1 cellular context compared by ENCODE assay signal in genomic region chr9:35812025-35812602, GRCh38.
A peak's percentile ranks its signal among the peaks of the same experiment; 100 is the strongest.
TF ChIP-seq lines count a peak whose summit lies in the region.

A gene with protein sequence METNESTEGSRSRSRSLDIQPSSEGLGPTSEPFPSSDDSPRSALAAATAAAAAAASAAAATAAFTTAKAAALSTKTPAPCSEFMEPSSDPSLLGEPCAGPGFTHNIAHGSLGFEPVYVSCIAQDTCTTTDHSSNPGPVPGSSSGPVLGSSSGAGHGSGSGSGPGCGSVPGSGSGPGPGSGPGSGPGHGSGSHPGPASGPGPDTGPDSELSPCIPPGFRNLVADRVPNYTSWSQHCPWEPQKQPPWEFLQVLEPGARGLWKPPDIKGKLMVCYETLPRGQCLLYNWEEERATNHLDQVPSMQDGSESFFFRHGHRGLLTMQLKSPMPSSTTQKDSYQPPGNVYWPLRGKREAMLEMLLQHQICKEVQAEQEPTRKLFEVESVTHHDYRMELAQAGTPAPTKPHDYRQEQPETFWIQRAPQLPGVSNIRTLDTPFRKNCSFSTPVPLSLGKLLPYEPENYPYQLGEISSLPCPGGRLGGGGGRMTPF (minus strand): TSS chr9:35812262. CDS start chr9:35812147, 115 bp downstream.

TF ChIP-seq in HEK293, 187 proteins besides CTCF, POLR2A, EP300 and RAD21 (continued from another document):
- TF ChIP-seq ZNF449 (tag by site-specific recombination; IDR thresholded peaks at IDR 0.05) (no peak), ZNF184 (tag by site-specific recombination; IDR thresholded peaks at IDR 0.05) (no peak), KLF7 (tag by site-specific recombination; IDR thresholded peaks at IDR 0.05; ENCODE audit: borderline replicate concordance) (no peak), ZBTB20 (tag by site-specific recombination; IDR thresholded peaks at IDR 0.05) (peak; percentile 52; the same call in 1 of the 2 replicates), KLF10 (tag by site-specific recombination; IDR thresholded peaks at IDR 0.05) (0 out of 2 replicates have a peak, but pooled peaks have one; percentile 22), ZNF501 (tag by site-specific recombination; IDR thresholded peaks at IDR 0.05) (no peak), PRDM1 (tag by site-specific recombination; IDR thresholded peaks at IDR 0.05) (no peak), ZNF571 (tag by site-specific recombination; IDR thresholded peaks at IDR 0.05) (no peak), ZNF549 (tag by site-specific recombination; IDR thresholded peaks at IDR 0.05) (no peak), ZBTB10 (tag by site-specific recombination; IDR thresholded peaks at IDR 0.05) (0 out of 2 replicates have a peak, but pooled peaks have one; percentile 50), ZFP41 (tag by site-specific recombination; IDR thresholded peaks at IDR 0.05; ENCODE audit: borderline replicate concordance) (no peak), GLIS1 (tag by site-specific recombination; IDR thresholded peaks at IDR 0.05) (peak; percentile 17; the same call in 1 of the 2 replicates)
- TF ChIP-seq, protein P1, sequence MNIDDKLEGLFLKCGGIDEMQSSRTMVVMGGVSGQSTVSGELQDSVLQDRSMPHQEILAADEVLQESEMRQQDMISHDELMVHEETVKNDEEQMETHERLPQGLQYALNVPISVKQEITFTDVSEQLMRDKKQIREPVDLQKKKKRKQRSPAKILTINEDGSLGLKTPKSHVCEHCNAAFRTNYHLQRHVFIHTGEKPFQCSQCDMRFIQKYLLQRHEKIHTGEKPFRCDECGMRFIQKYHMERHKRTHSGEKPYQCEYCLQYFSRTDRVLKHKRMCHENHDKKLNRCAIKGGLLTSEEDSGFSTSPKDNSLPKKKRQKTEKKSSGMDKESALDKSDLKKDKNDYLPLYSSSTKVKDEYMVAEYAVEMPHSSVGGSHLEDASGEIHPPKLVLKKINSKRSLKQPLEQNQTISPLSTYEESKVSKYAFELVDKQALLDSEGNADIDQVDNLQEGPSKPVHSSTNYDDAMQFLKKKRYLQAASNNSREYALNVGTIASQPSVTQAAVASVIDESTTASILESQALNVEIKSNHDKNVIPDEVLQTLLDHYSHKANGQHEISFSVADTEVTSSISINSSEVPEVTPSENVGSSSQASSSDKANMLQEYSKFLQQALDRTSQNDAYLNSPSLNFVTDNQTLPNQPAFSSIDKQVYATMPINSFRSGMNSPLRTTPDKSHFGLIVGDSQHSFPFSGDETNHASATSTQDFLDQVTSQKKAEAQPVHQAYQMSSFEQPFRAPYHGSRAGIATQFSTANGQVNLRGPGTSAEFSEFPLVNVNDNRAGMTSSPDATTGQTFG (tag by site-specific recombination; IDR thresholded peaks at IDR 0.05; ENCODE audit: borderline replicate concordance) = no peak
- TF ChIP-seq, protein P2, sequence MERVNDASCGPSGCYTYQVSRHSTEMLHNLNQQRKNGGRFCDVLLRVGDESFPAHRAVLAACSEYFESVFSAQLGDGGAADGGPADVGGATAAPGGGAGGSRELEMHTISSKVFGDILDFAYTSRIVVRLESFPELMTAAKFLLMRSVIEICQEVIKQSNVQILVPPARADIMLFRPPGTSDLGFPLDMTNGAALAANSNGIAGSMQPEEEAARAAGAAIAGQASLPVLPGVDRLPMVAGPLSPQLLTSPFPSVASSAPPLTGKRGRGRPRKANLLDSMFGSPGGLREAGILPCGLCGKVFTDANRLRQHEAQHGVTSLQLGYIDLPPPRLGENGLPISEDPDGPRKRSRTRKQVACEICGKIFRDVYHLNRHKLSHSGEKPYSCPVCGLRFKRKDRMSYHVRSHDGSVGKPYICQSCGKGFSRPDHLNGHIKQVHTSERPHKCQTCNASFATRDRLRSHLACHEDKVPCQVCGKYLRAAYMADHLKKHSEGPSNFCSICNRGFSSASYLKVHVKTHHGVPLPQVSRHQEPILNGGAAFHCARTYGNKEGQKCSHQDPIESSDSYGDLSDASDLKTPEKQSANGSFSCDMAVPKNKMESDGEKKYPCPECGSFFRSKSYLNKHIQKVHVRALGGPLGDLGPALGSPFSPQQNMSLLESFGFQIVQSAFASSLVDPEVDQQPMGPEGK (tag by site-specific recombination; IDR thresholded peaks at IDR 0.05) = no peak
